Comparison of ENCODE assay signal across 8 cellular contexts in the genomic region with DNA sequence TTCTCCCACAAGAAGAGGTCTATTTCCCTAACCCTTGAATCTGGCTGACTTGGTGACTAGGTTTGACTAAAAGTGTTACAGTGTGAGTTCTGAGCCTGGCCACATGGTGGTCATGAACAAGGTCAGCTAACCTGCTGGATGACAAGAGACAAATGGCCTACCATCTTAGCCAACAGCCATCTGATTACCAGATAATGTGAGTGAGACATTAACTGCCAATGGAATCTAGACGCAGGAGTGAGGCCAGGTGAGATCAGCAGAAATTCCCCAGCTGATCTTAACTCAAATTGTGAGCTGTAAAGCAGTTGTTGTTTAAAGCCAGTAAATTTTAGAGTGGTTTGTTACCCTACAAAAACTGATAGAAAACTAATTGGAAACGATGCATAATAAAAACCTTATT.
"Had no signal": no experiment of that assay in that cellular context is flagged by ENCODE, and none has a peak within 500 bp of the region (broad histone marks: within the 10 kb centered on the region; RNA-seq: fewer than 3 reads in every experiment).

No MANE protein-coding gene starts in this region.

- H3K9ac ChIP-seq: GM23248 had no signal

- H3K4me1 ChIP-seq: HAP-1 had no signal

- H3K27ac ChIP-seq: GM23248 had no signal

- H3K9me3 ChIP-seq: HAP-1 had no signal

- ATAC-seq: HCT116, K562 had no signal

- H3K27ac Mint-ChIP-seq: HFFc6 had no signal

- FAIRE-seq: HTR-8/SVneo, K562 had no signal

- DNase-seq: GM23248, HFFc6, IMR-90, KG1 had no signal

- H3K4me3 ChIP-seq: GM23248, HAP-1, K562 had no signal

- H2AFZ ChIP-seq: GM23248 had no signal

- H3K4me3 Mint-ChIP-seq: HFFc6 had no signal

- H3K36me3 ChIP-seq: HAP-1 had no signal
